Comparison of ENCODE assay signal across 8 cellular contexts in the genomic region with DNA sequence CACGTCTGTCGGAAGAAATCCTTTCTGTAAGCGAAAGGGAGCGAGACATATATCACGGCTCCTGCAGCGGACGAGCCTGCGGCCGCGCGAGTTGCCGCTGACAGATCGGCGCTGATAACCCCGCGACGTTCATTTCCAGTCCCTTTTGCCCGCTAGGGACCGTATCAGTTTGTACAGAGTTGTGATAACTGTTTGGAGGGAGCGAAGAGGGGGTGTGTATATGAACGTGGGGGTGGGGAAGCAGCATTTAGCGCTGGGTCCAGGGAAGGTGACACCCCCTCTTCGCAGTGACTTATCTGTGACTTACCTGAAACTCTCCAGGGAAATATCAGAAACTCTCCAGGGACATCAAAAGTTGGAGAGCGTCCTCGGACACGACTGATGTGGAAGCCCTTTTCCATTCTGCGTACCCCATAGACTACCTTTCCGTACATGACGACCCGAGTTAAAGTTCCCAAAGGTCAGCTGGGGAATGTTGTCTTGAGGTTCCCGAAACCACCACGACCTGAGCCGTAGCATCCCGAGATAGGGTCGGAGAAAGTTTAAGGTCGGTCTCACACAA. TPM values are rescaled to one million over a fixed set of nuclear protein-coding genes. Genes with fewer than 3 reads are reported as not detected.
A peak's percentile ranks its signal among the peaks of the same experiment; 100 is the strongest.
DNase-seq lines count a peak whose midpoint lies in the region; ATAC-seq and TF ChIP-seq lines count a peak whose summit lies in the region.

No MANE protein-coding gene starts in this region.

- H3K27ac ChIP-seq in iPS DF 6.9 (ENCODE audit: low read length) (no peak overlapping the region), suprapubic skin (no peak overlapping the region)

- no peak for TF ChIP-seq POLR2A in suprapubic skin (IDR thresholded peaks at IDR 0.05)

- no peaks in the 10 kb centered on the region for H3K9me3 Mint-ChIP-seq in activated T-helper 1 cell treated with anti-CD3 and anti-CD28 coated beads, Interleukin-12 subunit alpha, Interleukin-12 subunit beta, Interleukin-2, Interleukin-4 antibody, amounts not matched to agents 30 ng/mL and 10 ng/mL and 1 ng/mL, durations not matched to agents 14 hours and 24 hours and 36 hours

- H3K4me3 Mint-ChIP-seq in activated T-helper 1 cell treated with anti-CD3 and anti-CD28 coated beads, Interleukin-12 subunit alpha, Interleukin-12 subunit beta, Interleukin-2, Interleukin-4 antibody, amounts not matched to agents 30 ng/mL and 10 ng/mL and 1 ng/mL, durations not matched to agents 14 hours and 24 hours and 36 hours: peak overlapping the region; percentile 39

- intact Hi-C loops in Right ventricle myocardium inferior (cut with DNase I): loop anchor here (2.0 to 5.0 kb wide), 6 partner anchors 170 to 544 kb away; no protein-coding TSS in a partner anchor
- intact Hi-C loops in cardiac septum (cut with DNase I): loop anchor here (2.0 to 10.0 kb wide), 8 partner anchors 81 to 536 kb away; a partner anchor contains a TSS
- intact Hi-C loops in activated T-helper 1 cell treated with anti-CD3 and anti-CD28 coated beads, Interleukin-12 subunit alpha, Interleukin-12 subunit beta, Interleukin-2, Interleukin-4 antibody, amounts not matched to agents 30 ng/mL and 10 ng/mL and 1 ng/mL, durations not matched to agents 14 hours and 24 hours and 36 hours (cut with micrococcal nuclease): loop anchor here (2.0 kb wide), 2 partner anchors 180 to 394 kb away; no protein-coding TSS in a partner anchor

- no CpG with 5 or more reads among the region's 36 CpGs for WGBS in iPS DF 6.9 (ENCODE audit: insufficient coverage, insufficient read length)
- 9% methylated on average over 36 of the region's 36 CpGs for WGBS in suprapubic skin

- peak; percentile 69 for DNase-seq in Right ventricle myocardium inferior (ENCODE audit: missing footprints)
- DNase-seq in cardiac septum (ENCODE audit: low spot score): no peak
- DNase-seq in activated T-helper 1 cell treated with anti-CD3 and anti-CD28 coated beads, Interleukin-12 subunit alpha, Interleukin-12 subunit beta, Interleukin-2, Interleukin-4 antibody, amounts not matched to agents 30 ng/mL and 10 ng/mL and 1 ng/mL, durations not matched to agents 14 hours and 24 hours and 36 hours (ENCODE audit: low spot score): no peak
- DNase-seq in iPS DF 6.9 (ENCODE audit: low read depth, low spot score): no peak
- no peak for DNase-seq in suprapubic skin (ENCODE audit: low spot score in 2 of 2)
- no peak for DNase-seq in stimulated activated CD4-positive, alpha-beta T cell treated with anti-CD3 and anti-CD28 coated beads, Interleukin-1b, Interleukin-23, amount 100 ng/mL, for 48 hours

- TF ChIP-seq CTCF in suprapubic skin (IDR thresholded peaks at IDR 0.05): no peak

- no peak for TF ChIP-seq EP300 in suprapubic skin (IDR thresholded peaks at IDR 0.05)

- H3K36me3 ChIP-seq in iPS DF 6.9 (ENCODE audit: control insufficient read depth, insufficient read depth, low read length): no peaks in the 10 kb centered on the region
- H3K36me3 ChIP-seq in suprapubic skin: no peaks in the 10 kb centered on the region

- H3K9me3 ChIP-seq in iPS DF 6.9 (ENCODE audit: control insufficient read depth, insufficient read depth, low read length) (no peaks in the 10 kb centered on the region; the same call in 1 of the 2 replicates), suprapubic skin (no peaks in the 10 kb centered on the region)

- H3K27me3 Mint-ChIP-seq in activated T-helper 1 cell treated with anti-CD3 and anti-CD28 coated beads, Interleukin-12 subunit alpha, Interleukin-12 subunit beta, Interleukin-2, Interleukin-4 antibody, amounts not matched to agents 30 ng/mL and 10 ng/mL and 1 ng/mL, durations not matched to agents 14 hours and 24 hours and 36 hours (ENCODE audit: insufficient read depth): peaks cover 68% of the 10 kb centered on the region

- H3K4me1 Mint-ChIP-seq in activated T-helper 1 cell treated with anti-CD3 and anti-CD28 coated beads, Interleukin-12 subunit alpha, Interleukin-12 subunit beta, Interleukin-2, Interleukin-4 antibody, amounts not matched to agents 30 ng/mL and 10 ng/mL and 1 ng/mL, durations not matched to agents 14 hours and 24 hours and 36 hours (ENCODE audit: low read depth): no peaks in the 10 kb centered on the region

- H3K4me3 ChIP-seq in iPS DF 6.9 (ENCODE audit: low read length) (peak overlapping the region; percentile 64; the same call in 1 of the 2 replicates), suprapubic skin (peak overlapping the region; percentile 71)

- H3K36me3 Mint-ChIP-seq in activated T-helper 1 cell treated with anti-CD3 and anti-CD28 coated beads, Interleukin-12 subunit alpha, Interleukin-12 subunit beta, Interleukin-2, Interleukin-4 antibody, amounts not matched to agents 30 ng/mL and 10 ng/mL and 1 ng/mL, durations not matched to agents 14 hours and 24 hours and 36 hours (ENCODE audit: low read depth): no peaks in the 10 kb centered on the region

- no peak for ATAC-seq in Right ventricle myocardium inferior
- ATAC-seq in GM19328 (IDR thresholded peaks at IDR 0.05; ENCODE audit: unreplicated experiment): no peak
- ATAC-seq in HG02938 (IDR thresholded peaks at IDR 0.05; ENCODE audit: unreplicated experiment): no peak

- H3K27ac Mint-ChIP-seq in activated T-helper 1 cell treated with anti-CD3 and anti-CD28 coated beads, Interleukin-12 subunit alpha, Interleukin-12 subunit beta, Interleukin-2, Interleukin-4 antibody, amounts not matched to agents 30 ng/mL and 10 ng/mL and 1 ng/mL, durations not matched to agents 14 hours and 24 hours and 36 hours: peak overlapping the region; percentile 18

- H3K4me1 ChIP-seq in iPS DF 6.9 (ENCODE audit: control insufficient read depth, insufficient read depth, low read length) (peaks cover 7% of the 10 kb centered on the region), suprapubic skin (peaks cover 74% of the 10 kb centered on the region)

- H3K27me3 ChIP-seq in iPS DF 6.9 (ENCODE audit: control insufficient read depth, insufficient read depth, low read length) (peaks cover 88% of the 10 kb centered on the region), suprapubic skin (peaks cover 100% of the 10 kb centered on the region)

RNA-seq across cellular contexts. Expression of a gene that starts 0.9 kb away (rescaled TPM):
- total RNA-seq in Right ventricle myocardium inferior (56.3 TPM), cardiac septum (76.2 TPM), suprapubic skin (1 to 10 TPM; 2.1 to 3.4 (median 2.6) TPM)
- total RNA-seq in activated T-helper 1 cell treated with anti-CD3 and anti-CD28 coated beads, Interleukin-12 subunit alpha, Interleukin-12 subunit beta, Interleukin-2, Interleukin-4 antibody, amounts not matched to agents 30 ng/mL and 10 ng/mL and 1 ng/mL, durations not matched to agents 14 hours and 24 hours and 36 hours: not detected in 2 replicates

Comparison
In these comparisons a context has a peak if more than half of its experiments do, and no peak if none do; other contexts are left out.
1. RNA of a gene that starts 0.9 kb away (total RNA-seq): 76.2 TPM in cardiac septum (single experiment) and 56.3 TPM in Right ventricle myocardium inferior (single experiment); 2.1 to 3.4 TPM in suprapubic skin and not detected in activated T-helper 1 cell treated with anti-CD3 and anti-CD28 coated beads, Interleukin-12 subunit alpha, Interleukin-12 subunit beta, Interleukin-2, Interleukin-4 antibody, amounts not matched to agents 30 ng/mL and 10 ng/mL and 1 ng/mL, durations not matched to agents 14 hours and 24 hours and 36 hours; every median in the first group is over 10 times any median in the second.